In genomic region chr11:60193687-60194433, GRCh38 we compare ENCODE assay signal across 8 cellular contexts. TPM values are rescaled to one million over a fixed set of nuclear protein-coding genes. Genes with fewer than 3 reads are reported as not detected.
DNase-seq lines count a peak whose midpoint lies in the region; ATAC-seq and TF ChIP-seq lines count a peak whose summit lies in the region.

No MANE protein-coding gene starts in this region.

- no peaks in the 10 kb centered on the region for H3K36me3 ChIP-seq in naive thymus-derived CD4-positive, alpha-beta T cell (ENCODE audit: control insufficient read depth in 2 of 3, insufficient read depth in 3 of 3, low read length in 3 of 3)
- H3K36me3 ChIP-seq in thoracic aorta = no peaks in the 10 kb centered on the region

- no peak overlapping the region for H3K27ac ChIP-seq in naive thymus-derived CD4-positive, alpha-beta T cell (ENCODE audit: low read depth, low read length)
- no peak overlapping the region for H3K27ac ChIP-seq in thoracic aorta

- peak; percentile 56 for ATAC-seq in GM18499 (IDR thresholded peaks at IDR 0.05; ENCODE audit: insufficient read depth, unreplicated experiment)
- ATAC-seq in HG02981 (IDR thresholded peaks at IDR 0.05; ENCODE audit: unreplicated experiment) = peak; percentile 88
- peak; percentile 77 for ATAC-seq in naive thymus-derived CD4-positive, alpha-beta T cell
- ATAC-seq in thoracic aorta (ENCODE audit: insufficient number of reproducible peaks, low FRiP score, low read depth) = no peak

- no peak overlapping the region for H3K4me3 Mint-ChIP-seq in endothelial cell (ENCODE audit: unreplicated experiment)
- H3K4me3 Mint-ChIP-seq in naive thymus-derived CD4-positive, alpha-beta T cell = no peak overlapping the region

- no peak overlapping the region for H3K4me3 ChIP-seq in naive thymus-derived CD4-positive, alpha-beta T cell (ENCODE audit: low read length)
- no peak overlapping the region for H3K4me3 ChIP-seq in thoracic aorta

- CTCF ChIA-PET in naive thymus-derived CD4-positive, alpha-beta T cell (lab: Charles Lee) = no interaction called here

- H3K9me3 ChIP-seq in naive thymus-derived CD4-positive, alpha-beta T cell (ENCODE audit: control insufficient read depth in 2 of 3, low read length in 3 of 3) = no peaks in the 10 kb centered on the region
- H3K9me3 ChIP-seq in thoracic aorta = no peaks in the 10 kb centered on the region

- H3K27ac Mint-ChIP-seq in endothelial cell (ENCODE audit: unreplicated experiment) = no peak overlapping the region
- H3K27ac Mint-ChIP-seq in naive thymus-derived CD4-positive, alpha-beta T cell = no peak overlapping the region

- no peaks in the 10 kb centered on the region for H3K27me3 ChIP-seq in naive thymus-derived CD4-positive, alpha-beta T cell (ENCODE audit: control insufficient read depth in 2 of 2, insufficient read depth in 2 of 2, low read length in 2 of 2)
- H3K27me3 ChIP-seq in thoracic aorta (replicated peaks; ENCODE audit: insufficient read depth) = no peaks in the 10 kb centered on the region

- peaks cover 9% of the 10 kb centered on the region for H3K36me3 Mint-ChIP-seq in endothelial cell (ENCODE audit: low read depth, unreplicated experiment)
- H3K36me3 Mint-ChIP-seq in naive thymus-derived CD4-positive, alpha-beta T cell = no peaks in the 10 kb centered on the region

- in situ Hi-C loops in ACHN (cut with HindIII; ENCODE audit: low pct_ligation_motif_present, low pct_unique_long_range_greater_than_20kb, low sequenced_read_pairs) = no loop called here

- TF ChIP-seq CTCF in endothelial cell (IDR thresholded peaks at IDR 0.05; ENCODE audit: unreplicated experiment) (peak; percentile 89), thoracic aorta (IDR thresholded peaks at IDR 0.05) (peak; percentile 65)

- no peaks in the 10 kb centered on the region for H3K4me1 ChIP-seq in naive thymus-derived CD4-positive, alpha-beta T cell (ENCODE audit: control insufficient read depth in 2 of 2, insufficient read depth in 2 of 2, low read length in 2 of 2)
- H3K4me1 ChIP-seq in thoracic aorta (ENCODE audit: control insufficient read depth in 1 of 2, low read depth in 2 of 2) = no peaks in the 10 kb centered on the region

- H3K4me1 Mint-ChIP-seq in endothelial cell (ENCODE audit: unreplicated experiment) = peaks cover 8% of the 10 kb centered on the region
- H3K4me1 Mint-ChIP-seq in naive thymus-derived CD4-positive, alpha-beta T cell = peaks cover 0 to 4% (median 0%) of the 10 kb centered on the region in 7 donors

- intact Hi-C loops in naive thymus-derived CD4-positive, alpha-beta T cell (cut with micrococcal nuclease) = loop anchor here in 1 of 2 donors (1.0 kb wide), 1 partner anchor 371 kb away; no protein-coding TSS in a partner anchor

- no peaks in the 10 kb centered on the region for H3K27me3 Mint-ChIP-seq in endothelial cell (ENCODE audit: unreplicated experiment)
- peaks cover 2 to 21% (median 17%) of the 10 kb centered on the region in 5 donors for H3K27me3 Mint-ChIP-seq in naive thymus-derived CD4-positive, alpha-beta T cell

- POLR2A ChIA-PET in naive thymus-derived CD4-positive, alpha-beta T cell (lab: Charles Lee) = no interaction called here

- peaks cover 5% of the 10 kb centered on the region for H3K9me3 Mint-ChIP-seq in endothelial cell (ENCODE audit: unreplicated experiment)
- peaks cover 0 to 14% (median 3%) of the 10 kb centered on the region in 11 donors for H3K9me3 Mint-ChIP-seq in naive thymus-derived CD4-positive, alpha-beta T cell

- peak; percentile 65 for DNase-seq in ACHN
- peak; percentile 23 to 72 for DNase-seq in NCI-H446 (lab: John Stamatoyannopoulos, UW)
- peak; percentile 71 to 80 for DNase-seq in activated CD4-positive, alpha-beta T cell treated with anti-CD3 and anti-CD28 coated beads, Interleukin-2, amount 50 U/mL, for 48 hours
- peak; percentile 65 for DNase-seq in endothelial cell (ENCODE audit: low spot score)
- peak in 8 of 9 donors; percentile 1 to 58 (median 34) for DNase-seq in naive thymus-derived CD4-positive, alpha-beta T cell
- DNase-seq in thoracic aorta (ENCODE audit: low spot score) = no peak

RNA-seq across cellular contexts. Expression of gene MS4A6A, which starts 11.0 kb away (rescaled TPM):
- total RNA-seq in endothelial cell (ENCODE audit: unreplicated experiment) (not detected), thoracic aorta (100 to 1,000 TPM; 111 to 162 TPM)
- 100 to 1,000 TPM in 1 of 5 experiments, 10 to 100 TPM in 1, 1 to 10 TPM in 2, not detected in 1; 6.5 to 151 (median 11.5) TPM for total RNA-seq in naive thymus-derived CD4-positive, alpha-beta T cell
- under 1 TPM; 0.28 to 0.82 TPM for polyA plus RNA-seq in naive thymus-derived CD4-positive, alpha-beta T cell

RNA-seq across cellular contexts. Expression of gene MS4A4E, which starts 49.1 kb away (rescaled TPM):
- total RNA-seq in endothelial cell (ENCODE audit: unreplicated experiment) (not detected), thoracic aorta (10 to 100 TPM in 1 of 2 donors, 1 to 10 TPM in 1; 1.1 to 13.9 TPM)
- 1 to 10 TPM in 2 of 5 experiments, under 1 TPM in 1, not detected in 2; 0.19 to 9.2 (median 2.1) TPM for total RNA-seq in naive thymus-derived CD4-positive, alpha-beta T cell
- polyA plus RNA-seq in naive thymus-derived CD4-positive, alpha-beta T cell = not detected
